In genomic region chr11:113994077-113994954, GRCh38 we compare ENCODE assay signal across 8 cellular contexts. TPM values are rescaled to one million over a fixed set of nuclear protein-coding genes. Genes with fewer than 3 reads are reported as not detected.
DNase-seq lines count a peak whose midpoint lies in the region; ATAC-seq, FAIRE-seq and TF ChIP-seq lines count a peak whose summit lies in the region.

No MANE protein-coding gene starts in this region.

- H3K4me3 ChIP-seq in SK-N-SH (ENCODE audit: low read depth in 2 of 2, low read length in 1 of 2) (no peak overlapping the region), breast epithelium (no peak overlapping the region), right lobe of liver (no peak overlapping the region)

- H3K4me1 ChIP-seq in SK-N-SH (ENCODE audit: control insufficient read depth in 1 of 2, insufficient read depth in 2 of 2, low read depth in 1 of 2, low read length in 1 of 2) (peaks cover 0 to 16% of the 10 kb centered on the region in 2 experiments; a peak in 1 of 4 replicates), breast epithelium (no peaks in the 10 kb centered on the region), right lobe of liver (peaks cover 0 to 4% (median 0%) of the 10 kb centered on the region in 4 donors)

- ATAC-seq in right lobe of liver = peak; percentile 52 to 68 (median 60)
- ATAC-seq in stimulated activated naive CD8-positive, alpha-beta T cell treated with anti-CD3 and anti-CD28 coated beads, Interleukin-15, Interleukin-2, amounts not matched to agents 100 U/mL and 50 U/mL, for 24 hours = no peak
- ATAC-seq in HG02588 (IDR thresholded peaks at IDR 0.05; ENCODE audit: unreplicated experiment) = no peak

- DNase-seq in stimulated activated CD4-positive, alpha-beta T cell treated with anti-CD3 and anti-CD28 coated beads, Interleukin-12 subunit alpha, Interleukin-12 subunit beta, amount 100 ng/mL, for 24 hours (ENCODE audit: low read depth in 2 of 2) = peak; percentile 6 to 16
- no peak for DNase-seq in stimulated activated CD4-positive, alpha-beta T cell treated with anti-CD3 and anti-CD28 coated beads, Interleukin-1b, Interleukin-23, amount 100 ng/mL, for 48 hours
- peak; percentile 71 for DNase-seq in SK-N-SH
- DNase-seq in breast epithelium (ENCODE audit: low spot score in 2 of 2) = no peak
- no peak for DNase-seq in right lobe of liver
- peak; percentile 34 for DNase-seq in stimulated activated naive CD8-positive, alpha-beta T cell treated with anti-CD3 and anti-CD28 coated beads, Interleukin-15, Interleukin-2, amounts not matched to agents 100 U/mL and 50 U/mL, for 24 hours
- DNase-seq in HTR-8/SVneo (ENCODE audit: insufficient read length, low spot score) = no peak

- no peak overlapping the region for H3K9ac ChIP-seq in SK-N-SH

- no peak overlapping the region for H3K4me2 ChIP-seq in SK-N-SH

- TF ChIP-seq RAD21 in SK-N-SH (IDR thresholded peaks at IDR 0.05; ENCODE audit: low read length) = peak; percentile 74

- no peak overlapping the region for H2AFZ ChIP-seq in SK-N-SH (ENCODE audit: low read depth)

- H4K20me1 ChIP-seq in SK-N-SH (ENCODE audit: insufficient read depth) = no peaks in the 10 kb centered on the region

- H3K9me2 ChIP-seq in SK-N-SH = no peaks in the 10 kb centered on the region

- H3K9me3 ChIP-seq in SK-N-SH (no peaks in the 10 kb centered on the region), breast epithelium (no peaks in the 10 kb centered on the region), right lobe of liver (no peaks in the 10 kb centered on the region)

- no peaks in the 10 kb centered on the region for H3K36me3 ChIP-seq in SK-N-SH (replicated peaks in 1 of 2; ENCODE audit: control insufficient read depth in 1 of 2, insufficient read depth in 2 of 2, low read length in 1 of 2)
- no peaks in the 10 kb centered on the region for H3K36me3 ChIP-seq in breast epithelium
- H3K36me3 ChIP-seq in right lobe of liver = no peaks in the 10 kb centered on the region

- WGBS in SK-N-SH (ENCODE audit: low lambda C conversion rate) = 0% methylated on average over 6 of the region's 6 CpGs
- WGBS in right lobe of liver (ENCODE audit: insufficient coverage, low coverage, low lambda C conversion rate, missing lambda C conversion rate) = 0% methylated on average over 6 of the region's 6 CpGs

- CTCF ChIA-PET in SK-N-SH (lab: Yijun Ruan, JAX) = interaction anchor here (0.5 to 11.0 kb wide), 52 partner anchors 8 to 536 kb away, joined by 3 to 329 read pairs (median 4); partner anchors contain the start of genes HTR3A and HTR3B

- no peaks in the 10 kb centered on the region for H3F3A ChIP-seq in SK-N-SH (replicated peaks; ENCODE audit: insufficient read depth)

- no peaks in the 10 kb centered on the region for H3K79me2 ChIP-seq in SK-N-SH (ENCODE audit: insufficient read depth)

- H3K27ac ChIP-seq in SK-N-SH (ENCODE audit: low read depth in 2 of 2, low read length in 1 of 2) = no peak overlapping the region
- no peak overlapping the region for H3K27ac ChIP-seq in breast epithelium
- H3K27ac ChIP-seq in right lobe of liver = no peak overlapping the region

- POLR2A ChIA-PET in SK-N-SH (lab: Yijun Ruan, JAX) = no interaction called here

- H3K27me3 ChIP-seq in SK-N-SH (ENCODE audit: insufficient read depth) (no peaks in the 10 kb centered on the region), breast epithelium (peaks cover 0 to 35% of the 10 kb centered on the region in 2 donors), right lobe of liver (no peaks in the 10 kb centered on the region)

- intact Hi-C loops in breast epithelium (cut with DNase I; ENCODE audit: low total_unique reads) = no loop called here
- intact Hi-C loops in right lobe of liver (cut with DNase I) = loop anchor here (2.0 to 5.0 kb wide), 2 partner anchors 266 to 268 kb away; no protein-coding TSS in a partner anchor

- TF ChIP-seq EP300 in SK-N-SH (IDR thresholded peaks at IDR 0.05; ENCODE audit: borderline replicate concordance in 1 of 2, low read depth in 1 of 2, low read length in 1 of 2) = no peak

- peak; percentile 79 for TF ChIP-seq CTCF in SK-N-SH (IDR thresholded peaks at IDR 0.05)
- TF ChIP-seq CTCF in breast epithelium (IDR thresholded peaks at IDR 0.05) = peak; percentile 8 to 64 (median 54)
- peak; percentile 64 to 69 (median 68) for TF ChIP-seq CTCF in right lobe of liver (IDR thresholded peaks at IDR 0.05)

- FAIRE-seq in HTR-8/SVneo (lab: Jason Lieb, UNC) = no peak

- no peak for TF ChIP-seq POLR2A in breast epithelium (IDR thresholded peaks at IDR 0.05)
- no peak for TF ChIP-seq POLR2A in right lobe of liver (IDR thresholded peaks at IDR 0.05)

TF ChIP-seq in SK-N-SH, 30 proteins besides CTCF, POLR2A, EP300 and RAD21:
- TF ChIP-seq FOXJ3 (CRISPR knock-in tag; IDR thresholded peaks at IDR 0.05) (no peak), ELF1 (IDR thresholded peaks at IDR 0.05) (no peak), TAF1 (IDR thresholded peaks at IDR 0.05; ENCODE audit: borderline replicate concordance, low read depth, low read length) (no peak), JUND (IDR thresholded peaks at IDR 0.05) (no peak), SMC3 (IDR thresholded peaks at IDR 0.05; ENCODE audit: low read depth, low read length) (peak; percentile 64), USF2 (IDR thresholded peaks at IDR 0.05; ENCODE audit: borderline replicate concordance, low read depth, low read length) (no peak), TCF12 (IDR thresholded peaks at IDR 0.05) (no peak), REST (IDR thresholded peaks at IDR 0.05; ENCODE audit: low read depth, low read length) (no peak), POLR2AphosphoS5 (IDR thresholded peaks at IDR 0.05; ENCODE audit: low read depth, low read length) (no peak)

RNA-seq across cellular contexts. Expression of gene HTR3A, which starts 19.4 kb away (rescaled TPM):
- polyA plus RNA-seq in SK-N-SH (2012; rRNA removed) = not detected in 2 replicates
- polyA plus RNA-seq in SK-N-SH (2012; cell fraction: cytosol; rRNA removed) = not detected in 2 replicates
- polyA plus RNA-seq in SK-N-SH (2012; cell fraction: nucleus; rRNA removed) = not detected in 2 replicates
- under 1 TPM in 1 of 3 donors, not detected in 2; 0.33 TPM for total RNA-seq in breast epithelium
- under 1 TPM in 2 of 6 experiments, not detected in 4; 0.18 to 0.25 TPM for total RNA-seq in right lobe of liver

Comparison
In these comparisons a context has a peak if more than half of its experiments do, and no peak if none do; other contexts are left out.
1. DNase-seq: peak in stimulated activated CD4-positive, alpha-beta T cell treated with anti-CD3 and anti-CD28 coated beads, Interleukin-12 subunit alpha, Interleukin-12 subunit beta, amount 100 ng/mL, for 24 hours (2 of 2), SK-N-SH (single experiment) and stimulated activated naive CD8-positive, alpha-beta T cell treated with anti-CD3 and anti-CD28 coated beads, Interleukin-15, Interleukin-2, amounts not matched to agents 100 U/mL and 50 U/mL, for 24 hours (single experiment); none in stimulated activated CD4-positive, alpha-beta T cell treated with anti-CD3 and anti-CD28 coated beads, Interleukin-1b, Interleukin-23, amount 100 ng/mL, for 48 hours (single experiment), breast epithelium (0 of 2), right lobe of liver (0 of 3) and HTR-8/SVneo (single experiment).
2. ATAC-seq: peak in right lobe of liver (4 of 4); none in stimulated activated naive CD8-positive, alpha-beta T cell treated with anti-CD3 and anti-CD28 coated beads, Interleukin-15, Interleukin-2, amounts not matched to agents 100 U/mL and 50 U/mL, for 24 hours (single experiment) and HG02588 (single experiment).
3. Peak in every context shown above with its lines, with median percentiles within 50 percentile points of each other: CTCF ChIP-seq.